Comparison of ENCODE assay signal across 10 cellular contexts in genomic region chr7:151426486-151426905, GRCh38. TPM values are rescaled to one million over a fixed set of nuclear protein-coding genes. Genes with fewer than 3 reads are reported as not detected.
A peak's percentile ranks its signal among the peaks of the same experiment; 100 is the strongest.
DNase-seq lines count a peak whose midpoint lies in the region; ATAC-seq and TF ChIP-seq lines count a peak whose summit lies in the region.
"Had no signal": no experiment of that assay in that cellular context is flagged by ENCODE, and none has a peak within 500 bp of the region (broad histone marks: within the 10 kb centered on the region; RNA-seq: fewer than 3 reads in every experiment).

No MANE protein-coding gene starts in this region.

- BruUV-seq in Panc1 (replicated peaks; lab: Mats Ljungman, UMichigan), result no TSS peak

- H3K4me1 ChIP-seq in CD4-positive, alpha-beta memory T cell (ENCODE audit: insufficient read depth, low read length), result peaks cover 52% of the 10 kb centered on the region
- peaks cover 42% of the 10 kb centered on the region for H3K4me1 ChIP-seq in Panc1 (ENCODE audit: control insufficient read depth, insufficient read depth, low read length)
- peaks cover 14% of the 10 kb centered on the region for H3K4me1 ChIP-seq in parathyroid adenoma
- no peaks in the 10 kb centered on the region for H3K4me1 ChIP-seq in HAP-1

- peak; percentile 30; the same call in 1 of the 2 replicates for ATAC-seq in Panc1
- no peak for ATAC-seq in GM19455 (IDR thresholded peaks at IDR 0.05; ENCODE audit: unreplicated experiment)
- no peak for ATAC-seq in GM18519 (IDR thresholded peaks at IDR 0.05; ENCODE audit: low FRiP score, unreplicated experiment)
- ATAC-seq: activated CD8-positive, alpha-beta T cell treated with anti-CD3 and anti-CD28 coated beads, Interleukin-2, amount 10 ng/mL, durations not matched to agents 7 days and 5 days had no signal

- no peak overlapping the region for H2AFZ ChIP-seq in parathyroid adenoma

- DNase-seq in CD4-positive, alpha-beta memory T cell, result no peak
- no peak for DNase-seq in Panc1 (ENCODE audit: low read depth, low spot score)
- peak; percentile 98 for DNase-seq in fibroblast of mammary gland (ENCODE audit: low read depth)
- no peak for DNase-seq in T-helper 2 cell
- no peak for DNase-seq in HAP-1 (ENCODE audit: low spot score in 2 of 2)
- DNase-seq: activated CD8-positive, alpha-beta T cell treated with anti-CD3 and anti-CD28 coated beads, Interleukin-2, amount 10 ng/mL, durations not matched to agents 7 days and 5 days; NCI-H187 treated with DMSO at 0.1 percent for 48 hours had no signal

- intact Hi-C loops in CD4-positive, alpha-beta memory T cell (cut with micrococcal nuclease), result no loop called here
- intact Hi-C loops in Panc1 (cut with micrococcal nuclease; ENCODE audit: unreplicated experiment), result no loop called here

- peaks cover 0 to 8% of the 10 kb centered on the region in 2 donors for H3K36me3 Mint-ChIP-seq in CD4-positive, alpha-beta memory T cell

- no peak overlapping the region for H3K27ac ChIP-seq in CD4-positive, alpha-beta memory T cell (ENCODE audit: low read depth, low read length)
- H3K27ac ChIP-seq in Panc1 (ENCODE audit: low read length), result peak overlapping the region; percentile 81
- H3K27ac ChIP-seq in parathyroid adenoma, result peak overlapping the region; percentile 19

- no peak overlapping the region for H3K9ac ChIP-seq in parathyroid adenoma

- no peaks in the 10 kb centered on the region for H3K9me3 ChIP-seq in CD4-positive, alpha-beta memory T cell (ENCODE audit: control insufficient read depth in 1 of 2, low read length in 2 of 2)
- peaks cover 6% of the 10 kb centered on the region; the same call in 1 of the 2 replicates for H3K9me3 ChIP-seq in Panc1 (ENCODE audit: control insufficient read depth, insufficient read depth, low read depth, low read length)
- no peaks in the 10 kb centered on the region for H3K9me3 ChIP-seq in parathyroid adenoma (ENCODE audit: control insufficient read depth, low read length)
- H3K9me3 ChIP-seq in HAP-1, result peaks cover 7% of the 10 kb centered on the region; the same call in 1 of the 2 replicates

- no peak overlapping the region for H3K4me3 Mint-ChIP-seq in CD4-positive, alpha-beta memory T cell
- H3K4me3 Mint-ChIP-seq: activated CD8-positive, alpha-beta T cell treated with anti-CD3 and anti-CD28 coated beads, Interleukin-2, amount 10 ng/mL, durations not matched to agents 7 days and 5 days had no signal

- H3K36me3 ChIP-seq in CD4-positive, alpha-beta memory T cell (ENCODE audit: insufficient read depth, low read length), result no peaks in the 10 kb centered on the region
- H3K36me3 ChIP-seq in Panc1 (ENCODE audit: control insufficient read depth, insufficient read depth, low read length), result no peaks in the 10 kb centered on the region
- no peaks in the 10 kb centered on the region for H3K36me3 ChIP-seq in parathyroid adenoma (ENCODE audit: control insufficient read depth, insufficient read depth, low read length)
- no peaks in the 10 kb centered on the region for H3K36me3 ChIP-seq in HAP-1 (replicated peaks)

- H3K79me2 ChIP-seq in parathyroid adenoma, result no peaks in the 10 kb centered on the region

- POLR2A ChIA-PET in CD4-positive, alpha-beta memory T cell (lab: Charles Lee; ENCODE audit: partially characterized antibody), result interaction anchor here (1.0 kb wide), 1 partner anchor 22 kb away, joined by 3 read pairs; no protein-coding TSS in a partner anchor
- POLR2A ChIA-PET in Panc1 (lab: Charles Lee), result no interaction called here

- CTCF ChIA-PET in CD4-positive, alpha-beta memory T cell (lab: Charles Lee; ENCODE audit: partially characterized antibody), result interaction anchor here (1.4 kb wide), 1 partner anchor 548 kb away, joined by 3 read pairs; no protein-coding TSS in a partner anchor
- CTCF ChIA-PET in Panc1 (lab: Charles Lee), result no interaction called here

- peak overlapping the region in 4 of 7 donors; percentile 9 to 23 (median 14) for H3K27ac Mint-ChIP-seq in CD4-positive, alpha-beta memory T cell
- H3K27ac Mint-ChIP-seq: activated CD8-positive, alpha-beta T cell treated with anti-CD3 and anti-CD28 coated beads, Interleukin-2, amount 10 ng/mL, durations not matched to agents 7 days and 5 days had no signal

- peaks cover 0 to 11% (median 0%) of the 10 kb centered on the region in 8 donors for H3K9me3 Mint-ChIP-seq in CD4-positive, alpha-beta memory T cell

- H3K27me3 Mint-ChIP-seq in CD4-positive, alpha-beta memory T cell, result no peaks in the 10 kb centered on the region

- no peaks in the 10 kb centered on the region for H3K27me3 ChIP-seq in CD4-positive, alpha-beta memory T cell (ENCODE audit: insufficient read depth, low read length)
- H3K27me3 ChIP-seq in Panc1 (ENCODE audit: control insufficient read depth, insufficient read depth, low read length) (no peaks in the 10 kb centered on the region), parathyroid adenoma (ENCODE audit: control insufficient read depth, insufficient read depth, low read length) (no peaks in the 10 kb centered on the region), HAP-1 (ENCODE audit: low read depth) (no peaks in the 10 kb centered on the region; the same call in 1 of the 2 replicates)

- H3K4me1 Mint-ChIP-seq in CD4-positive, alpha-beta memory T cell, result peaks cover 30 to 49% (median 40%) of the 10 kb centered on the region in 4 donors

- H3K4me3 ChIP-seq in CD4-positive, alpha-beta memory T cell (ENCODE audit: low read length in 2 of 2), result no peak overlapping the region
- H3K4me3 ChIP-seq in Panc1 (ENCODE audit: low read depth in 2 of 2, low read length in 2 of 2) (no peak overlapping the region), fibroblast of mammary gland (ENCODE audit: control insufficient read depth, low read depth, low read length) (no peak overlapping the region), parathyroid adenoma (ENCODE audit: low read depth, low read length) (no peak overlapping the region), HAP-1 (no peak overlapping the region)

- in situ Hi-C loops in Panc1 (cut with HindIII; ENCODE audit: low pct_unique_long_range_greater_than_20kb, low sequenced_read_pairs) (no loop called here), HAP-1 (cut with MboI; ENCODE audit: low sequenced_read_pairs) (no loop called here)

- H3K4me2 ChIP-seq in parathyroid adenoma (ENCODE audit: low read length), result no peak overlapping the region

- no peak for TF ChIP-seq CTCF in Panc1 (IDR thresholded peaks at IDR 0.05)
- no peak for TF ChIP-seq CTCF in fibroblast of mammary gland (conservative IDR thresholded peaks at IDR 0.05; ENCODE audit: control insufficient read depth, insufficient read depth, low read depth, low read length)
- no peak for TF ChIP-seq CTCF in parathyroid adenoma (IDR thresholded peaks at IDR 0.05)

RNA-seq across cellular contexts. Expression of gene CRYGN, which starts 13.4 kb away (rescaled TPM):
- total RNA-seq in CD4-positive, alpha-beta memory T cell, result not detected
- polyA plus RNA-seq in CD4-positive, alpha-beta memory T cell, result 1 to 10 TPM in 1 of 2 donors, not detected in 1; 1.9 TPM
- total RNA-seq in Panc1 (2021; ENCODE audit: unreplicated experiment), result 0.74 TPM
- 0.67 TPM for polyA plus RNA-seq in Panc1 (2012; ENCODE audit: insufficient read length)

RNA-seq across cellular contexts. Expression of gene WDR86, which starts 16.7 kb away (rescaled TPM):
- 1 to 10 TPM; 7.0 to 8.0 TPM for total RNA-seq in CD4-positive, alpha-beta memory T cell
- polyA plus RNA-seq in CD4-positive, alpha-beta memory T cell, result 10 to 100 TPM; 10.0 to 14.4 TPM
- total RNA-seq in Panc1 (2021; ENCODE audit: unreplicated experiment), result 0.72 TPM
- 1.2 TPM for polyA plus RNA-seq in Panc1 (2012; ENCODE audit: insufficient read length)
